8 cellular contexts compared by ENCODE assay signal in genomic region chrX:39907964-39908616, GRCh38.
DNase-seq lines count a peak whose midpoint lies in the region; ATAC-seq and TF ChIP-seq lines count a peak whose summit lies in the region.

No MANE protein-coding gene starts in this region.

- no peak for TF ChIP-seq CTCF in astrocyte of the cerebellum (IDR thresholded peaks at IDR 0.05; ENCODE audit: low read depth, low read length, missing control alignments)
- no peak for TF ChIP-seq CTCF in kidney epithelial cell (IDR thresholded peaks at IDR 0.05; ENCODE audit: insufficient read depth, low read length, poor library complexity, severe bottlenecking)
- TF ChIP-seq CTCF in type B pancreatic cell (conservative IDR thresholded peaks at IDR 0.05) = no peak

- in situ Hi-C loops in astrocyte of the cerebellum (cut with HindIII; ENCODE audit: low sequenced_read_pairs) = no loop called here

- no peaks in the 10 kb centered on the region for H3K27me3 Mint-ChIP-seq in activated CD4-positive, alpha-beta T cell treated with anti-CD3 and anti-CD28 coated beads for 36 hours
- no peaks in the 10 kb centered on the region for H3K27me3 Mint-ChIP-seq in type B pancreatic cell
- H3K27me3 Mint-ChIP-seq in immature natural killer cell (ENCODE audit: low read depth in 3 of 3) = peaks cover 3 to 11% (median 3%) of the 10 kb centered on the region in 3 donors

- POLR2A ChIA-PET in activated CD4-positive, alpha-beta T cell treated with anti-CD3 and anti-CD28 coated beads for 36 hours (lab: Charles Lee) = no interaction called here

- H3K36me3 Mint-ChIP-seq in activated CD4-positive, alpha-beta T cell treated with anti-CD3 and anti-CD28 coated beads for 36 hours (ENCODE audit: low read depth) = no peaks in the 10 kb centered on the region
- no peaks in the 10 kb centered on the region for H3K36me3 Mint-ChIP-seq in type B pancreatic cell
- peaks cover 0 to 4% (median 0%) of the 10 kb centered on the region in 3 donors for H3K36me3 Mint-ChIP-seq in immature natural killer cell

- H3K4me1 Mint-ChIP-seq in activated CD4-positive, alpha-beta T cell treated with anti-CD3 and anti-CD28 coated beads for 36 hours = peaks cover 29% of the 10 kb centered on the region
- H3K4me1 Mint-ChIP-seq in type B pancreatic cell (ENCODE audit: unreplicated experiment) (peaks cover 40% of the 10 kb centered on the region), immature natural killer cell (peaks cover 7 to 16% of the 10 kb centered on the region in 2 donors)

- CTCF ChIA-PET in activated CD4-positive, alpha-beta T cell treated with anti-CD3 and anti-CD28 coated beads for 36 hours (lab: Charles Lee) = no interaction called here

- no peak for ATAC-seq in activated CD4-positive, alpha-beta T cell treated with anti-CD3 and anti-CD28 coated beads for 36 hours
- no peak for ATAC-seq in HG03457 (IDR thresholded peaks at IDR 0.05; ENCODE audit: unreplicated experiment)
- no peak for ATAC-seq in GM18858 (IDR thresholded peaks at IDR 0.05; ENCODE audit: unreplicated experiment)

- no peaks in the 10 kb centered on the region for H3K36me3 ChIP-seq in kidney epithelial cell (ENCODE audit: control insufficient read depth, insufficient read depth, low read length)

- intact Hi-C loops in activated CD4-positive, alpha-beta T cell treated with anti-CD3 and anti-CD28 coated beads for 36 hours (cut with DNase I, micrococcal nuclease) = no loop called here

- H3K4me3 ChIP-seq in astrocyte of the cerebellum (ENCODE audit: low read depth, low read length) (no peak overlapping the region), kidney epithelial cell (ENCODE audit: low read depth, low read length) (no peak overlapping the region)

- peak; percentile 28 for DNase-seq in activated CD4-positive, alpha-beta T cell treated with anti-CD3 and anti-CD28 coated beads for 36 hours
- DNase-seq in activated CD4-positive, alpha-beta T cell treated with anti-CD3 and anti-CD28 coated beads, Interleukin-2, amount 50 U/mL, for 4 hours = no peak
- DNase-seq in astrocyte of the cerebellum (ENCODE audit: low read depth) (peak; percentile 75), kidney epithelial cell (ENCODE audit: low read depth) (peak; percentile 81), type B pancreatic cell (ENCODE audit: extremely low spot score, unreplicated experiment) (no peak), immature natural killer cell (no peak)

- no peaks in the 10 kb centered on the region for H3K27me3 ChIP-seq in kidney epithelial cell (ENCODE audit: control insufficient read depth, insufficient read depth, low read length)

- no peak overlapping the region for H3K27ac Mint-ChIP-seq in activated CD4-positive, alpha-beta T cell treated with anti-CD3 and anti-CD28 coated beads for 36 hours
- H3K27ac Mint-ChIP-seq in type B pancreatic cell = peak overlapping the region; percentile 70
- H3K27ac Mint-ChIP-seq in immature natural killer cell = no peak overlapping the region

- no peak overlapping the region for H3K4me3 Mint-ChIP-seq in activated CD4-positive, alpha-beta T cell treated with anti-CD3 and anti-CD28 coated beads for 36 hours
- peak overlapping the region; percentile 36 for H3K4me3 Mint-ChIP-seq in type B pancreatic cell
- H3K4me3 Mint-ChIP-seq in immature natural killer cell = no peak overlapping the region

- no peaks in the 10 kb centered on the region for H3K9me3 Mint-ChIP-seq in activated CD4-positive, alpha-beta T cell treated with anti-CD3 and anti-CD28 coated beads for 36 hours (ENCODE audit: low read depth)
- H3K9me3 Mint-ChIP-seq in type B pancreatic cell (no peaks in the 10 kb centered on the region), immature natural killer cell (no peaks in the 10 kb centered on the region)

Comparison
In these comparisons a context has a peak if more than half of its experiments do, and no peak if none do; other contexts are left out.
1. DNase-seq: peak in activated CD4-positive, alpha-beta T cell treated with anti-CD3 and anti-CD28 coated beads for 36 hours (single experiment), astrocyte of the cerebellum (single experiment) and kidney epithelial cell (single experiment); none in activated CD4-positive, alpha-beta T cell treated with anti-CD3 and anti-CD28 coated beads, Interleukin-2, amount 50 U/mL, for 4 hours (0 of 2), type B pancreatic cell (single experiment) and immature natural killer cell (0 of 3).